In the genomic region with DNA sequence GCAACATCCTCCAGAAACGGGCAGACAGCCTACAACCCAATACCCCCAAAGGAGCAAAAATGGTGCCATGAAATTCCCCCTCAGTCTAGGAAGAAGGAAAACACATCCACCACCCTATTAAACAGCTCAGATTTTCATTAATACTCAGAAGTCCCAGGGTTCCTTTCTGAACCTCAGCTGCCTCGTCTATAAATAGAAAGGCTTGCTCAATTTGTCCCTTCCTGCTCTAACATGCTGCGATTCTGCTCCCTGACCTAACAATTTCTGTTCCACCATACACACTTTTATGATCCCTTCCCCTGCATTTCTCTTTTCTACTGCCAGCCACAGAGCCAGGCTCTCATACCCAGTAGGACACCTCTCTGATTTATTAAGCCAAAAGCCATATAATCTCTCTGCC, we compare ENCODE assay signal across 18 cellular contexts.
"Had no signal": no experiment of that assay in that cellular context is flagged by ENCODE, and none has a peak within 500 bp of the region (broad histone marks: within the 10 kb centered on the region; RNA-seq: fewer than 3 reads in every experiment).

No MANE protein-coding gene starts in this region.

- H3K27me3 ChIP-seq: heart right ventricle, neutrophil, pancreas, right atrium auricular region, upper lobe of right lung had no signal

- H3K4me1 ChIP-seq: lower lobe of right lung, pancreas, psoas muscle, upper lobe of right lung had no signal

- H3K9me3 ChIP-seq: lower lobe of right lung, neutrophil, pancreas, psoas muscle, right atrium auricular region, upper lobe of right lung had no signal

- H3K27ac ChIP-seq: heart right ventricle, lower lobe of right lung, neutrophil, pancreas, psoas muscle, right atrium auricular region, upper lobe of right lung had no signal

- ATAC-seq: left colon; lower lobe of right lung; pancreas; psoas muscle; stimulated activated naive CD8-positive, alpha-beta T cell treated with anti-CD3 and anti-CD28 coated beads, Interleukin-15, Interleukin-2, amounts not matched to agents 100 U/mL and 50 U/mL, for 24 hours; upper lobe of right lung had no signal

- H3K4me3 ChIP-seq: heart right ventricle, lower lobe of right lung, pancreas, psoas muscle, right atrium auricular region, upper lobe of right lung had no signal

- H3K36me3 ChIP-seq: heart right ventricle, lower lobe of right lung, neutrophil, pancreas, right atrium auricular region, upper lobe of right lung had no signal

- DNase-seq: activated CD4-positive, alpha-beta memory T cell treated with anti-CD3 and anti-CD28 coated beads, Interleukin-2, amount 10 ng/mL, durations not matched to agents 7 days and 5 days; activated CD4-positive, alpha-beta T cell treated with anti-CD3 and anti-CD28 coated beads for 48 hours; activated CD4-positive, CD25-positive, alpha-beta regulatory T cell; activated effector memory CD4-positive, alpha-beta T cell treated with anti-CD3 and anti-CD28 coated beads, Interleukin-2, amount 50 U/mL, for 16 hours; activated naive CD4-positive, alpha-beta T cell treated with anti-CD3 and anti-CD28 coated beads, Interleukin-2, amount 10 ng/mL, durations not matched to agents 7 days and 5 days; amygdala; foreskin fibroblast; heart right ventricle; left colon; lower lobe of right lung; pancreas; psoas muscle; stimulated activated CD4-positive, alpha-beta T cell treated with anti-CD3 and anti-CD28 coated beads, Interleukin-4, amount 100 ng/mL, for 24 hours; stimulated activated naive CD8-positive, alpha-beta T cell treated with anti-CD3 and anti-CD28 coated beads, Interleukin-15, Interleukin-2, amounts not matched to agents 100 U/mL and 50 U/mL, for 24 hours; T1000; upper lobe of right lung had no signal
